Comparison of ENCODE assay signal across 22 cellular contexts in genomic region chr1:10361515-10361914, GRCh38.
"Had no signal": no experiment of that assay in that cellular context is flagged by ENCODE, and none has a peak within 500 bp of the region (broad histone marks: within the 10 kb centered on the region; RNA-seq: fewer than 3 reads in every experiment).

No MANE protein-coding gene starts in this region.

- H3K27ac ChIP-seq: hepatocyte, neural progenitor cell, parathyroid adenoma, sigmoid colon, stomach, tibial artery had no signal

- H3K4me1 Mint-ChIP-seq: memory B cell; mesothelial cell of epicardium; nephron; neural progenitor cell; stimulated activated effector memory CD8-positive, alpha-beta T cell treated with anti-CD3 and anti-CD28 coated beads, Interleukin-12 subunit alpha, Interleukin-12 subunit beta, amount 100 ng/mL, for 72 hours had no signal

- H3K4me3 ChIP-seq: hepatocyte, lung, mucosa of descending colon, neural progenitor cell, sigmoid colon, stomach, tibial artery had no signal

- H3K4me1 ChIP-seq: neural progenitor cell, parathyroid adenoma, sigmoid colon, tibial artery had no signal

- H3K36me3 ChIP-seq: neural progenitor cell had no signal

- ATAC-seq: effector memory CD8-positive, alpha-beta T cell; left colon; mucosa of descending colon; naive thymus-derived CD4-positive, alpha-beta T cell; stimulated activated effector memory CD8-positive, alpha-beta T cell treated with anti-CD3 and anti-CD28 coated beads, Interleukin-12 subunit alpha, Interleukin-12 subunit beta, amount 100 ng/mL, for 72 hours had no signal

- H3K27ac Mint-ChIP-seq: memory B cell; mesothelial cell of epicardium; nephron; neural progenitor cell; progenitor cell of endocrine pancreas; stimulated activated effector memory CD8-positive, alpha-beta T cell treated with anti-CD3 and anti-CD28 coated beads, Interleukin-12 subunit alpha, Interleukin-12 subunit beta, amount 100 ng/mL, for 72 hours; type B pancreatic cell had no signal

- H3K27me3 Mint-ChIP-seq: effector memory CD8-positive, alpha-beta T cell; memory B cell; naive thymus-derived CD4-positive, alpha-beta T cell; progenitor cell of endocrine pancreas; type B pancreatic cell had no signal

- DNase-seq: cerebellar nuclear complex; cortex of kidney; effector memory CD8-positive, alpha-beta T cell; left colon; mucosa of descending colon; naive thymus-derived CD4-positive, alpha-beta T cell; sigmoid colon; stimulated activated CD4-positive, alpha-beta T cell treated with anti-CD3 and anti-CD28 coated beads, Interleukin-2, amount 100 ng/mL, for 24 hours; stimulated activated CD4-positive, alpha-beta T cell treated with anti-CD3 and anti-CD28 coated beads, Interleukin-4, amount 100 ng/mL, for 24 hours; stimulated activated naive CD4-positive, alpha-beta T cell treated with Interleukin-2 at 50 U/mL for 16 hours; stomach; tibial artery had no signal

- H3K27me3 ChIP-seq: hepatocyte, neural progenitor cell, sigmoid colon, stomach, tibial artery had no signal

- H3K4me3 Mint-ChIP-seq: effector memory CD8-positive, alpha-beta T cell; memory B cell; mesothelial cell of epicardium; naive thymus-derived CD4-positive, alpha-beta T cell; nephron; neural progenitor cell; stimulated activated effector memory CD8-positive, alpha-beta T cell treated with anti-CD3 and anti-CD28 coated beads, Interleukin-12 subunit alpha, Interleukin-12 subunit beta, amount 100 ng/mL, for 72 hours; type B pancreatic cell had no signal

- H3K9me3 ChIP-seq: mucosa of descending colon, sigmoid colon, stomach, tibial artery had no signal

- H3K9me3 Mint-ChIP-seq: effector memory CD8-positive, alpha-beta T cell; memory B cell; mesothelial cell of epicardium; naive thymus-derived CD4-positive, alpha-beta T cell; nephron; neural progenitor cell; stimulated activated effector memory CD8-positive, alpha-beta T cell treated with anti-CD3 and anti-CD28 coated beads, Interleukin-12 subunit alpha, Interleukin-12 subunit beta, amount 100 ng/mL, for 72 hours; type B pancreatic cell had no signal
